ENCODE assay signal across 9 cellular contexts in the genomic region with DNA sequence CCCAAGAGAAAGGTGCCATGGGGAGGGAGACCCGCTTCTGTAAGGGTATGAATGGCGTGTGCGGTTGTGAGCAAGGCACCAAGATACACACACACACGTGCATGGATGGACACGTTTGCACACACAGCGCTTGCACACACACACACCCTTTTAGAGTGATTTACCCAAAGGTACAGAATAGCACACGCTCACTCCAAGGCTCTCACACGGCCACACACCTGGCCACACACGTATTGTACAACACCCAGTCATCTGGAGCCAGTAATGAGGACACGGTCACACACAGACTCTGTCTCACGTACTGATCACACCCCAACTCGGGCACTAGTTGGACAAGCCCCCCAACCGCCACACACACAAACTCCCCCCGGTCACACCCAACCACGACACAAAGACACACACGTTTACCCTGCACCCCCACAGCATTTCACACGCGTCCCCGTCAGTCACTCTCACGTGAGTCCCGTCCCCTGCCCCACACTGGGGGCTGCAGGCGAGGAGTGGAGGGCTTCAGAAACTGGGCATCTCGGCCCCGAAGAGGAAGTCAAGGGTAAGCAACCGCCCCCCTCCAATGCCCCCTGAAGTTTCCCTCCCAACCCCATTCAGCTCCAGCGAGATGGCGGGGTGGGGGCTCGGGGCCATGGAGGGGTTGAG. TPM values are rescaled to one million over a fixed set of nuclear protein-coding genes. Genes with fewer than 3 reads are reported as not detected.
DNase-seq lines count a peak whose midpoint lies in the region; ATAC-seq and TF ChIP-seq lines count a peak whose summit lies in the region.
"Had no signal": no experiment of that assay in that cellular context is flagged by ENCODE, and none has a peak within 500 bp of the region (broad histone marks: within the 10 kb centered on the region; RNA-seq: fewer than 3 reads in every experiment).

No MANE protein-coding gene starts in this region.

- TF ChIP-seq CTCF in right atrium auricular region (IDR thresholded peaks at IDR 0.05) = no peak
- no peak for TF ChIP-seq CTCF in body of pancreas (IDR thresholded peaks at IDR 0.05)
- no peak for TF ChIP-seq CTCF in vagina (IDR thresholded peaks at IDR 0.05)

- peak overlapping the region in 4 of 6 donors; percentile 69 to 95 (median 82) for H3K27ac Mint-ChIP-seq in naive B cell

- H3K27ac ChIP-seq in right atrium auricular region (no peak overlapping the region), body of pancreas (no peak overlapping the region), vagina (peak overlapping the region; percentile 83)

- H3K4me3 ChIP-seq in right atrium auricular region (peak overlapping the region; percentile 15 to 47), body of pancreas (peak overlapping the region in 1 of 2 donors; percentile 5), vagina (peak overlapping the region; percentile 60 to 77)

- no peaks in the 10 kb centered on the region for H3K36me3 ChIP-seq in right atrium auricular region
- no peaks in the 10 kb centered on the region for H3K36me3 ChIP-seq in body of pancreas (replicated peaks in 1 of 2; ENCODE audit: insufficient read depth in 1 of 2, low read depth in 2 of 2)
- H3K36me3 ChIP-seq in vagina = no peaks in the 10 kb centered on the region

- H3K27me3 ChIP-seq in right atrium auricular region (peaks cover 5 to 12% of the 10 kb centered on the region in 2 donors), body of pancreas (no peaks in the 10 kb centered on the region), vagina (no peaks in the 10 kb centered on the region)

- H3K4me3 Mint-ChIP-seq in naive B cell = peak overlapping the region; percentile 2 to 89 (median 66)

- WGBS in body of pancreas, 2 donors = 2 to 4% methylated on average over 9 to 28 of the region's 28 CpGs

- no peak for TF ChIP-seq POLR2A in body of pancreas (IDR thresholded peaks at IDR 0.05)
- TF ChIP-seq POLR2A in vagina (IDR thresholded peaks at IDR 0.05) = no peak

- peaks cover 0 to 7% of the 10 kb centered on the region in 2 donors for H3K36me3 Mint-ChIP-seq in naive B cell

- H3K4me1 ChIP-seq in right atrium auricular region (peaks cover 0 to 27% of the 10 kb centered on the region in 2 donors), body of pancreas (peaks cover 36% of the 10 kb centered on the region), vagina (peaks cover 27% of the 10 kb centered on the region)

- DNase-seq in right atrium auricular region (ENCODE audit: low spot score) = no peak
- DNase-seq in left cardiac atrium = no peak
- DNase-seq in body of pancreas = peak in 2 of 4 donors; percentile 13 to 16
- DNase-seq in naive B cell = no peak
- DNase-seq in vagina (ENCODE audit: extremely low spot score in 2 of 2) = no peak
- DNase-seq in NK-92 (lab: John Stamatoyannopoulos, UW; ENCODE audit: unreplicated experiment) = no peak
- DNase-seq: kidney glomerular epithelial cell had no signal

- H3K27me3 Mint-ChIP-seq in naive B cell = peaks cover 51 to 79% (median 74%) of the 10 kb centered on the region in 3 donors

- intact Hi-C loops in left cardiac atrium (cut with DNase I) = loop anchor here in 1 of 2 donors (5.0 kb wide), 1 partner anchor 77 kb away; a partner anchor contains a TSS
- intact Hi-C loops in body of pancreas (cut with DNase I) = loop anchor here (10.0 kb wide), 1 partner anchor 459 kb away; no protein-coding TSS in a partner anchor
- intact Hi-C loops in vagina (cut with DNase I) = loop anchor here (10.0 kb wide), 1 partner anchor 59 kb away; no protein-coding TSS in a partner anchor

- H3K9me3 ChIP-seq in right atrium auricular region = no peaks in the 10 kb centered on the region
- no peaks in the 10 kb centered on the region for H3K9me3 ChIP-seq in body of pancreas
- no peaks in the 10 kb centered on the region for H3K9me3 ChIP-seq in vagina

- ATAC-seq in left cardiac atrium (no peak), body of pancreas (peak; percentile 22), naive B cell (ENCODE audit: low read depth in 2 of 2) (no peak), HG03457 (IDR thresholded peaks at IDR 0.05; ENCODE audit: unreplicated experiment) (no peak), HG02870 (IDR thresholded peaks at IDR 0.05; ENCODE audit: unreplicated experiment) (no peak)

- H3K9me3 Mint-ChIP-seq in naive B cell = peaks cover 0 to 5% (median 2%) of the 10 kb centered on the region in 7 donors

- H3K4me1 Mint-ChIP-seq in naive B cell = peaks cover 16 to 32% (median 30%) of the 10 kb centered on the region in 3 donors

RNA-seq across cellular contexts. Expression of a gene that starts 0.8 kb away (rescaled TPM):
- total RNA-seq in right atrium auricular region (1 to 10 TPM; 1.4 to 3.5 TPM), left cardiac atrium (10 to 100 TPM in 1 of 2 donors, 1 to 10 TPM in 1; 9.0 to 10.8 TPM), body of pancreas (10 to 100 TPM in 1 of 2 donors, 1 to 10 TPM in 1; 3.1 to 11.9 TPM), vagina (13.8 TPM)
- polyA plus RNA-seq in naive B cell (ENCODE audit: low read depth in 6 of 6) = not detected
